20 cellular contexts compared by ENCODE assay signal in genomic region chr5:142506046-142506445, GRCh38.
A peak's percentile ranks its signal among the peaks of the same experiment; 100 is the strongest.
DNase-seq lines count a peak whose midpoint lies in the region; ATAC-seq, FAIRE-seq and TF ChIP-seq lines count a peak whose summit lies in the region.
"Had no signal": no experiment of that assay in that cellular context is flagged by ENCODE, and none has a peak within 500 bp of the region (broad histone marks: within the 10 kb centered on the region; RNA-seq: fewer than 3 reads in every experiment).

No MANE protein-coding gene starts in this region.

- H3K4me1 ChIP-seq in sigmoid colon, result no peaks in the 10 kb centered on the region
- H3K4me1 ChIP-seq: uterus had no signal

- TF ChIP-seq CTCF in fibroblast of pulmonary artery (IDR thresholded peaks at IDR 0.05; ENCODE audit: low read length, missing control alignments), result no peak
- TF ChIP-seq CTCF in sigmoid colon (IDR thresholded peaks at IDR 0.05), result no peak

- CTCF ChIA-PET in activated CD8-positive, alpha-beta memory T cell treated with anti-CD3 and anti-CD28 coated beads, Interleukin-2, amount 10 ng/mL, durations not matched to agents 7 days and 5 days (lab: Charles Lee), result no interaction called here

- TF ChIP-seq POLR2A in erythroblast (IDR thresholded peaks at IDR 0.05; ENCODE audit: low read length) (no peak), sigmoid colon (IDR thresholded peaks at IDR 0.05) (no peak)

- peaks cover 7% of the 10 kb centered on the region for H3K27me3 Mint-ChIP-seq in activated CD8-positive, alpha-beta memory T cell treated with anti-CD3 and anti-CD28 coated beads, Interleukin-2, amount 10 ng/mL, durations not matched to agents 7 days and 5 days

- no peaks in the 10 kb centered on the region for H3K36me3 ChIP-seq in sigmoid colon
- H3K36me3 ChIP-seq: lower lobe of right lung, uterus had no signal

- no peak overlapping the region for H3K27ac ChIP-seq in sigmoid colon
- H3K27ac ChIP-seq: lower lobe of right lung, uterus had no signal

- no peaks in the 10 kb centered on the region for H3K9me3 ChIP-seq in sigmoid colon
- H3K9me3 ChIP-seq: lower lobe of right lung, uterus had no signal

- H3K27me3 ChIP-seq in sigmoid colon, result no peaks in the 10 kb centered on the region
- H3K27me3 ChIP-seq: uterus had no signal

- no peaks in the 10 kb centered on the region for H3K9me3 Mint-ChIP-seq in activated CD8-positive, alpha-beta memory T cell treated with anti-CD3 and anti-CD28 coated beads, Interleukin-2, amount 10 ng/mL, durations not matched to agents 7 days and 5 days (ENCODE audit: low read depth)
- H3K9me3 Mint-ChIP-seq: natural killer cell had no signal

- H3K27ac Mint-ChIP-seq in activated CD8-positive, alpha-beta memory T cell treated with anti-CD3 and anti-CD28 coated beads, Interleukin-2, amount 10 ng/mL, durations not matched to agents 7 days and 5 days, result no peak overlapping the region
- H3K27ac Mint-ChIP-seq: natural killer cell had no signal

- DNase-seq in A172 (ENCODE audit: low spot score) (peak; percentile 63), EH (ENCODE audit: low read depth) (peak; percentile 35), RCC 7860 (ENCODE audit: low spot score) (peak; percentile 57), fibroblast of pulmonary artery (ENCODE audit: low read depth) (peak; percentile 39), erythroblast (lab: John Stamatoyannopoulos, UW) (no peak), sigmoid colon (no peak)
- DNase-seq in activated CD8-positive, alpha-beta memory T cell treated with anti-CD3 and anti-CD28 coated beads, Interleukin-2, amount 10 ng/mL, durations not matched to agents 7 days and 5 days, result no peak
- DNase-seq: activated CD4-positive, alpha-beta T cell treated with anti-CD3 and anti-CD28 coated beads for 4 hours; aorta; dermis blood vessel endothelial cell; DMS 273 treated with DMSO at 0.1 percent for 48 hours; lower lobe of right lung; natural killer cell; NCI-H146; SIG-M5; stimulated activated CD4-positive, alpha-beta T cell treated with anti-CD3 and anti-CD28 coated beads, Interleukin-12 subunit alpha, Interleukin-12 subunit beta, amount 100 ng/mL, for 4 hours; stimulated activated naive CD4-positive, alpha-beta T cell treated with Interleukin-2 at 50 U/mL for 16 hours; uterus had no signal

- no peak overlapping the region for H3K4me3 Mint-ChIP-seq in activated CD8-positive, alpha-beta memory T cell treated with anti-CD3 and anti-CD28 coated beads, Interleukin-2, amount 10 ng/mL, durations not matched to agents 7 days and 5 days
- H3K4me3 Mint-ChIP-seq: natural killer cell had no signal

- intact Hi-C loops in sigmoid colon (cut with DNase I), result no loop called here

- H3K4me3 ChIP-seq in fibroblast of pulmonary artery (replicated peaks; ENCODE audit: low read depth, low read length), result no peak overlapping the region
- no peak overlapping the region for H3K4me3 ChIP-seq in sigmoid colon
- H3K4me3 ChIP-seq: lower lobe of right lung, uterus had no signal

- 77 to 86% methylated on average over 1 of the region's 1 CpG for WGBS in sigmoid colon, 2 donors

- ATAC-seq in GM19467 (IDR thresholded peaks at IDR 0.05; ENCODE audit: unreplicated experiment), result no peak
- no peak for ATAC-seq in activated CD8-positive, alpha-beta memory T cell treated with anti-CD3 and anti-CD28 coated beads, Interleukin-2, amount 10 ng/mL, durations not matched to agents 7 days and 5 days
- ATAC-seq: lower lobe of right lung, natural killer cell had no signal

- no peak for TF ChIP-seq EP300 in sigmoid colon (IDR thresholded peaks at IDR 0.05)

- H3K36me3 Mint-ChIP-seq in activated CD8-positive, alpha-beta memory T cell treated with anti-CD3 and anti-CD28 coated beads, Interleukin-2, amount 10 ng/mL, durations not matched to agents 7 days and 5 days, result no peaks in the 10 kb centered on the region
- H3K36me3 Mint-ChIP-seq: natural killer cell had no signal

- FAIRE-seq in RCC 7860 (lab: Jason Lieb, UNC), result peak; percentile 97
- FAIRE-seq: GM18507 had no signal

- peaks cover 8% of the 10 kb centered on the region for H3K4me1 Mint-ChIP-seq in activated CD8-positive, alpha-beta memory T cell treated with anti-CD3 and anti-CD28 coated beads, Interleukin-2, amount 10 ng/mL, durations not matched to agents 7 days and 5 days
- H3K4me1 Mint-ChIP-seq: natural killer cell had no signal

Comparison
In these comparisons a context has a peak if more than half of its experiments do, and no peak if none do; other contexts are left out.
1. DNase-seq: peak in A172 (single experiment), EH (single experiment), RCC 7860 (single experiment) and fibroblast of pulmonary artery (single experiment); none in erythroblast (0 of 2), sigmoid colon (single experiment) and activated CD8-positive, alpha-beta memory T cell treated with anti-CD3 and anti-CD28 coated beads, Interleukin-2, amount 10 ng/mL, durations not matched to agents 7 days and 5 days (single experiment).